24 cellular contexts compared by ENCODE assay signal in the genomic region with DNA sequence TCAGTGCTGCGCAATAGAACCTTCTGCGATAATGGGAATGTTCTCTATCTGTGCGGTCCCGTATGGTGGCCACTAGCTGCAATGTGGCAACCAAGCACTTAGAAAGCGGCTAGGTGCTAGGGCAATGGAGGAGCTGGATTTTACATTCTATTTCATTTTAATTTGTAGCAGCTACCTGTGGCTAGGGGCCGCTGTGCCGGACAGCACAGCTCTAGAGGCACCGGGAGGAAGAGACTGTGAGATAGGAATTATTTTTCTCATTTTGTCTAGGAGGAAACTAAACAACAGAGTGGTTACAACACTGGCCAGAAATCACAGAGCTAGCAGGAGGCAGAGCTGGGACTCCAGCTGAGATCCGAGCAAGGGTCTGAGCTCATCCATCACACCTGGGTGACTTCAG.
"Had no signal": no experiment of that assay in that cellular context is flagged by ENCODE, and none has a peak within 500 bp of the region (broad histone marks: within the 10 kb centered on the region; RNA-seq: fewer than 3 reads in every experiment).

No MANE protein-coding gene starts in this region.

- H3K4me2 ChIP-seq: hepatocyte had no signal

- H3K36me3 Mint-ChIP-seq: memory B cell; natural killer cell; stimulated activated memory B cell treated with anti-CD40 and anti-IgM and Interleukin-4, amounts not matched to agents 10 μg/mL and 1 μg/mL and 100 μg/mL, for 72 hours had no signal

- H3K27ac Mint-ChIP-seq: memory B cell; natural killer cell; stimulated activated memory B cell treated with anti-CD40 and anti-IgM and Interleukin-4, amounts not matched to agents 10 μg/mL and 1 μg/mL and 100 μg/mL, for 72 hours; type B pancreatic cell had no signal

- H3K4me3 ChIP-seq: esophagus muscularis mucosa, gastroesophageal sphincter, heart left ventricle, hepatocyte, lung, right lobe of liver, testis, tibial artery had no signal

- H3K4me3 Mint-ChIP-seq: memory B cell; natural killer cell; stimulated activated memory B cell treated with anti-CD40 and anti-IgM and Interleukin-4, amounts not matched to agents 10 μg/mL and 1 μg/mL and 100 μg/mL, for 72 hours; type B pancreatic cell had no signal

- H3K27me3 Mint-ChIP-seq: type B pancreatic cell had no signal

- H3K79me2 ChIP-seq: hepatocyte had no signal

- H3K9me3 ChIP-seq: esophagus muscularis mucosa, gastroesophageal sphincter, heart left ventricle, right lobe of liver, testis, tibial artery had no signal

- H3K9me3 Mint-ChIP-seq: memory B cell; natural killer cell; stimulated activated memory B cell treated with anti-CD40 and anti-IgM and Interleukin-4, amounts not matched to agents 10 μg/mL and 1 μg/mL and 100 μg/mL, for 72 hours; type B pancreatic cell had no signal

- H3K27me3 ChIP-seq: esophagus muscularis mucosa, foreskin keratinocyte, gastroesophageal sphincter, heart left ventricle, hepatocyte, right lobe of liver, testis, tibial artery had no signal

- H2AFZ ChIP-seq: hepatocyte had no signal

- DNase-seq: effector CD8-positive, alpha-beta T cell; foreskin keratinocyte; heart left ventricle; kidney; natural killer cell; nucleus accumbens; retina; right lobe of liver; small intestine; stimulated activated CD4-positive, alpha-beta T cell treated with anti-CD3 and anti-CD28 coated beads, Interleukin-12 subunit alpha, Interleukin-12 subunit beta, amount 100 ng/mL, for 4 hours; stimulated activated CD4-positive, alpha-beta T cell treated with anti-CD3 and anti-CD28 coated beads, Interleukin-1b, Interleukin-23, amount 100 ng/mL, for 48 hours; stimulated activated CD4-positive, alpha-beta T cell treated with anti-CD3 and anti-CD28 coated beads, Interleukin-4, amount 100 ng/mL, for 4 hours; stimulated activated naive CD8-positive, alpha-beta T cell treated with anti-CD3 and anti-CD28 coated beads, Interleukin-15, Interleukin-2, amounts not matched to agents 100 U/mL and 50 U/mL, for 24 hours; substantia nigra; testis; tibial artery had no signal

- ATAC-seq: foreskin keratinocyte; gastroesophageal sphincter; heart left ventricle; left lobe of liver; natural killer cell; right lobe of liver; stimulated activated memory B cell treated with anti-CD40 and anti-IgM and Interleukin-4, amounts not matched to agents 10 μg/mL and 1 μg/mL and 100 μg/mL, for 72 hours; stimulated activated naive CD8-positive, alpha-beta T cell treated with anti-CD3 and anti-CD28 coated beads, Interleukin-15, Interleukin-2, amounts not matched to agents 100 U/mL and 50 U/mL, for 24 hours had no signal

- H3K27ac ChIP-seq: esophagus muscularis mucosa, foreskin keratinocyte, gastroesophageal sphincter, heart left ventricle, hepatocyte, right lobe of liver, testis, tibial artery had no signal

- H3K4me1 Mint-ChIP-seq: memory B cell; natural killer cell; stimulated activated memory B cell treated with anti-CD40 and anti-IgM and Interleukin-4, amounts not matched to agents 10 μg/mL and 1 μg/mL and 100 μg/mL, for 72 hours had no signal
